8 cellular contexts compared by ENCODE assay signal in the genomic region with DNA sequence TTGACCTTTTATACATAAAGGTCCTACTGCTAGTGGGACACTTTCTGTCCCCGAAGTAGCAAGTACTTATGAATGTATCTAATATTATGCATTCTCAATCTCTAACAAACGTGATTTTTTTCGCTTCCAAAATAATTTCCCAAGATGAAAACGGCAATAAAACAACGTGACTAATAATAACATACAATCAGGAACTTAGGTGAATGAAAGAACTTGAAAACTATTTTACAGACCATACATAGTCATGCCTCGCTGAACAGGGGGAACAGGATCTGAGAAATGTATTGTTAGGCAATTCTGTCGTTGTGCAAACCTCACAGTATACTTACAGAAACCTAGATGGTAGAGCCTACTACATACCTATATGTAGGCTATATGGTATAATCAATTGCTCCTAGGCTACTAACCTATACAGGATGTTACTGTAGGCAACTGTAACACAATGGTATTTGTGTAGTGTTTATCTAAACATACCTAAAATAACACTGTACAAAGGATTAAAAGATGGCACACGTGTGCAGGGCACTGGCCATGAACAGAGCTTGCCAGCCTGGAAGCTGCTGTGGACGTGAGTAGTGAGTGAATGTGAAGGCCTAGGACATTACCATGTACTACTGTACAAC. TPM values are rescaled to one million over a fixed set of nuclear protein-coding genes. Genes with fewer than 3 reads are reported as not detected.
DNase-seq lines count a peak whose midpoint lies in the region; ATAC-seq and TF ChIP-seq lines count a peak whose summit lies in the region.

No MANE protein-coding gene starts in this region.

- peaks cover 6% of the 10 kb centered on the region for H3K79me1 ChIP-seq in neuronal stem cell (ENCODE audit: low read depth, low read length)

- CTCF ChIA-PET in CD4-positive, alpha-beta T cell (lab: Charles Lee), result interaction anchor here (0.6 to 3.8 kb wide), 6 partner anchors 22 to 176 kb away, joined by 3 to 24 read pairs (median 4); no protein-coding TSS in a partner anchor

- no peaks in the 10 kb centered on the region for H3K36me3 ChIP-seq in esophagus muscularis mucosa
- peaks cover 0 to 13% of the 10 kb centered on the region in 2 donors for H3K36me3 ChIP-seq in neuronal stem cell (replicated peaks in 1 of 2; ENCODE audit: control insufficient read depth in 2 of 2, insufficient read depth in 2 of 2, low read length in 2 of 2)

- H3K4me3 Mint-ChIP-seq in CD4-positive, alpha-beta T cell, result peak overlapping the region; percentile 93
- H3K4me3 Mint-ChIP-seq in T-helper 17 cell, result peak overlapping the region; percentile 74

- no peak for ATAC-seq in CD4-positive, alpha-beta T cell (ENCODE audit: poor library complexity)
- no peak for ATAC-seq in T-helper 17 cell

- H3K4me1 ChIP-seq in esophagus muscularis mucosa, result peaks cover 10 to 72% (median 62%) of the 10 kb centered on the region in 4 donors
- H3K4me1 ChIP-seq in neuronal stem cell (ENCODE audit: control insufficient read depth in 2 of 2, insufficient read depth in 1 of 2, low read depth in 1 of 2, low read length in 2 of 2), result peaks cover 1 to 19% of the 10 kb centered on the region in 2 donors

- no peak for TF ChIP-seq EP300 in esophagus muscularis mucosa (IDR thresholded peaks at IDR 0.05)

- no peak overlapping the region for H2BK120ac ChIP-seq in neuronal stem cell (ENCODE audit: low read depth, low read length)

- H2BK5ac ChIP-seq in neuronal stem cell (ENCODE audit: low read length), result no peak overlapping the region

- peaks cover 74% of the 10 kb centered on the region for H3K4me1 Mint-ChIP-seq in CD4-positive, alpha-beta T cell (ENCODE audit: low read depth)
- H3K4me1 Mint-ChIP-seq in T-helper 17 cell, result peaks cover 49% of the 10 kb centered on the region

- H2AFZ ChIP-seq in neuronal stem cell (ENCODE audit: low read length), result no peak overlapping the region

- no peak overlapping the region for H4K91ac ChIP-seq in neuronal stem cell (ENCODE audit: low read depth, low read length, poor library complexity)

- no peak for TF ChIP-seq CTCF in CD4-positive, alpha-beta T cell (IDR thresholded peaks at IDR 0.05)
- no peak for TF ChIP-seq CTCF in esophagus muscularis mucosa (IDR thresholded peaks at IDR 0.05)

- H2BK15ac ChIP-seq in neuronal stem cell (ENCODE audit: low read length), result no peak overlapping the region

- H3K27ac ChIP-seq in CD4-positive, alpha-beta T cell (ENCODE audit: low read depth, low read length), result no peak overlapping the region
- H3K27ac ChIP-seq in esophagus muscularis mucosa (replicated peaks in 1 of 4) (peak overlapping the region; percentile 96 to 100 (median 100)), neuronal stem cell (replicated peaks; ENCODE audit: low read length) (no peak overlapping the region)

- no peak overlapping the region for H3K9ac ChIP-seq in neuronal stem cell (ENCODE audit: low read depth, low read length, poor library complexity)

- H3K23ac ChIP-seq in neuronal stem cell (ENCODE audit: low read depth, low read length, poor library complexity), result no peak overlapping the region

- H3K4me2 ChIP-seq in neuronal stem cell (ENCODE audit: insufficient read depth, low read length, poor library complexity, severe bottlenecking), result peak overlapping the region; percentile 29

- no peaks in the 10 kb centered on the region for H3K27me3 ChIP-seq in CD4-positive, alpha-beta T cell (ENCODE audit: control insufficient read depth, insufficient read depth, low read length)
- no peaks in the 10 kb centered on the region for H3K27me3 ChIP-seq in esophagus muscularis mucosa
- no peaks in the 10 kb centered on the region for H3K27me3 ChIP-seq in neuronal stem cell (ENCODE audit: control insufficient read depth in 3 of 3, insufficient read depth in 3 of 3, low read depth in 1 of 3, low read length in 3 of 3)

- intact Hi-C loops in CD4-positive, alpha-beta T cell (cut with DNase I, micrococcal nuclease), result loop anchor here (2.0 to 10.0 kb wide), 6 partner anchors 15 to 567 kb away; a partner anchor contains a TSS
- intact Hi-C loops in esophagus muscularis mucosa (cut with DNase I), result loop anchor here (2.0 to 10.0 kb wide), 5 partner anchors 33 to 143 kb away; no protein-coding TSS in a partner anchor

- no peaks in the 10 kb centered on the region for H3K9me3 Mint-ChIP-seq in CD4-positive, alpha-beta T cell

- no peak overlapping the region for H3K18ac ChIP-seq in neuronal stem cell (ENCODE audit: low read length)

- 7% methylated on average over 9 of the region's 9 CpGs for WGBS in esophagus muscularis mucosa
- WGBS in neuronal stem cell (ENCODE audit: extremely low coverage in 2 of 2, insufficient read length in 2 of 2, insufficient replicate concordance in 1 of 2), 2 donors, result no CpG with 5 or more reads among the region's 9 CpGs

- no peak for DNase-seq in CD4-positive, alpha-beta T cell
- DNase-seq in HT-29 (ENCODE audit: low spot score) (peak; percentile 76), T-helper 17 cell (no peak), esophagus muscularis mucosa (ENCODE audit: extremely low spot score) (no peak), neuronal stem cell (ENCODE audit: low spot score) (no peak), COLO829 (ENCODE audit: low spot score) (no peak), NCI-H1048 (lab: John Stamatoyannopoulos, UW) (no peak)
- no peak for DNase-seq in activated CD4-positive, CD25-positive, alpha-beta regulatory T cell treated with anti-CD3 and anti-CD28 coated beads, Interleukin-2, amount 50 U/mL, for 72 hours

- no peak for TF ChIP-seq POLR2A in esophagus muscularis mucosa (IDR thresholded peaks at IDR 0.05; ENCODE audit: low read depth)

- H3K27ac Mint-ChIP-seq in CD4-positive, alpha-beta T cell, result peak overlapping the region; percentile 89
- peak overlapping the region; percentile 97 for H3K27ac Mint-ChIP-seq in T-helper 17 cell

- H3K4me3 ChIP-seq in esophagus muscularis mucosa (peak overlapping the region; percentile 85 to 100 (median 98)), neuronal stem cell (ENCODE audit: low read length in 2 of 2) (peak overlapping the region in 1 of 2 donors; percentile 97)

- H4K8ac ChIP-seq in neuronal stem cell (ENCODE audit: low read depth, low read length), result no peak overlapping the region

- no peak overlapping the region for H3K4ac ChIP-seq in neuronal stem cell (ENCODE audit: low read length)

- H3K14ac ChIP-seq in neuronal stem cell (ENCODE audit: low read length), result no peak overlapping the region

- H3K27me3 Mint-ChIP-seq in CD4-positive, alpha-beta T cell, result no peaks in the 10 kb centered on the region
- no peaks in the 10 kb centered on the region for H3K27me3 Mint-ChIP-seq in T-helper 17 cell

- H3K9me3 ChIP-seq in CD4-positive, alpha-beta T cell (ENCODE audit: control insufficient read depth, low read length), result no peaks in the 10 kb centered on the region
- no peaks in the 10 kb centered on the region for H3K9me3 ChIP-seq in T-helper 17 cell (ENCODE audit: control insufficient read depth, low read length, poor library complexity, severe bottlenecking)
- no peaks in the 10 kb centered on the region for H3K9me3 ChIP-seq in esophagus muscularis mucosa
- no peaks in the 10 kb centered on the region for H3K9me3 ChIP-seq in neuronal stem cell (replicated peaks in 1 of 2; ENCODE audit: control insufficient read depth in 2 of 2, insufficient read depth in 1 of 2, low read depth in 1 of 2, low read length in 2 of 2)

- no peak overlapping the region for H2AK5ac ChIP-seq in neuronal stem cell (ENCODE audit: low read depth, low read length)

- H3K36me3 Mint-ChIP-seq in CD4-positive, alpha-beta T cell (ENCODE audit: low read depth), result peaks cover 18% of the 10 kb centered on the region
- peaks cover 5% of the 10 kb centered on the region for H3K36me3 Mint-ChIP-seq in T-helper 17 cell (ENCODE audit: low read depth)

- no peak overlapping the region for H2BK12ac ChIP-seq in neuronal stem cell (ENCODE audit: low read length)

- POLR2A ChIA-PET in CD4-positive, alpha-beta T cell (lab: Charles Lee), result interaction anchor here (0.6 to 3.7 kb wide), 11 partner anchors 14 to 472 kb away, joined by 3 to 28 read pairs (median 4); a partner anchor contains a TSS

RNA-seq across cellular contexts. Expression of a gene that starts 2.5 kb away (rescaled TPM):
- 10 to 100 TPM; 84.9 to 85.7 TPM for total RNA-seq in CD4-positive, alpha-beta T cell
- total RNA-seq in HT-29 (2014; rRNA removed; shearing (Covaris generic)), result 117 and 138 TPM in 2 replicates
- total RNA-seq in T-helper 17 cell (100 to 1,000 TPM in 1 of 2 donors, 10 to 100 TPM in 1; 92.7 to 114 TPM), esophagus muscularis mucosa (100 to 1,000 TPM; 214 to 272 (median 251) TPM)
- 173 TPM for polyA plus RNA-seq in neuronal stem cell (2013, experiment 1 of 2)
- polyA plus RNA-seq in neuronal stem cell (2013, experiment 2 of 2), result 179 TPM

Comparison
In these comparisons a context has a peak if more than half of its experiments do, and no peak if none do; other contexts are left out.
1. H3K27ac ChIP-seq: peak in esophagus muscularis mucosa (4 of 4); none in CD4-positive, alpha-beta T cell (single experiment) and neuronal stem cell (single experiment).